In the genomic region with DNA sequence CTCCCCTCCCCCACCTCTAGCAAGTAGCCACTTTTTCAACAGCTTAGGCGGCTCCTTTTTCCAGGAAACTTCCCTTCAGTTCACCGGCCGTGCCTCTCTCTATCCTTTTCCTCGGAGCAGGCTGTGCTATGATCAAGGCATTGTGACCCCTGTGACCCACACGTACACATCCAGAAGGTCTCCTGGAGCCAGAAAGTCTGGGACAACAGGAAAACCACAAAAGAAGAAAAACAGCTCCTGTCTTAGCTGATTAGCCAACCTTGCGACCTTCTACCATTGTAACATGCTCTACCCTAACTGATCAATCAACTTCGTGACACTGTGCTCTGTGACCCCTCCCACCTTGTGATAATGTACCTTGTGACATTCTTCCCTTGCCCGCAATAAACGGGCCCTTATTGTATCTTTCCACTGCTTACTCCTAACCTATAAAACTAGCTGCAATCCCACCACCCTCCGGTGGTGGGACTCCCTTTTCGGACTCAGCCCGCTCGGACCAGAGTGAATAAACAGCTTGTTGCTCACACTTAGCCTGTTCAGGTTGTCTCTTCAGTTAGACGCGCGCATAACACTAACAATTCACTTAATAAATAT, we compare ENCODE assay signal across 8 cellular contexts.
A peak's percentile ranks its signal among the peaks of the same experiment; 100 is the strongest.
DNase-seq lines count a peak whose midpoint lies in the region; ATAC-seq and TF ChIP-seq lines count a peak whose summit lies in the region.

No MANE protein-coding gene starts in this region.

- peak; percentile 24 for TF ChIP-seq CTCF in DOHH2 (IDR thresholded peaks at IDR 0.05; ENCODE audit: low read depth, low read length, poor library complexity, severe bottlenecking)

- peak overlapping the region; percentile 40 for H3K27ac ChIP-seq in DOHH2 (ENCODE audit: low read depth, low read length)

- H3K36me3 ChIP-seq in DOHH2 (ENCODE audit: control insufficient read depth, low read length) = no peaks in the 10 kb centered on the region
- H3K36me3 ChIP-seq in HAP-1 (replicated peaks) = no peaks in the 10 kb centered on the region

- peak; percentile 88 to 92 for DNase-seq in HAP-1 (ENCODE audit: low spot score in 2 of 2)
- DNase-seq in NCI-H2029 (lab: John Stamatoyannopoulos, UW) = peak; percentile 21
- DNase-seq in T-helper 9 cell = peak; percentile 21
- DNase-seq in central memory CD8-positive, alpha-beta T cell (ENCODE audit: low spot score in 2 of 2) = no peak
- peak; percentile 95 for DNase-seq in islet precursor cell
- DNase-seq in smooth muscle cell of the brain vasculature (ENCODE audit: low read depth, low spot score) = peak; percentile 79
- DNase-seq in NCI-H128 (lab: John Stamatoyannopoulos, UW; ENCODE audit: unreplicated experiment) = no peak

- ATAC-seq in central memory CD8-positive, alpha-beta T cell (replicated peaks; ENCODE audit: extremely low read depth, poor library complexity, severe bottlenecking) = peak; percentile 25

- peaks cover 5% of the 10 kb centered on the region; the same call in 1 of the 2 replicates for H3F3A ChIP-seq in DOHH2 (ENCODE audit: control insufficient read depth, insufficient read depth)

- peak overlapping the region; percentile 75 for H3K4me2 ChIP-seq in DOHH2 (ENCODE audit: low read length)

- H3K27me3 ChIP-seq in DOHH2 (ENCODE audit: control insufficient read depth, low read length) (peaks cover 15% of the 10 kb centered on the region), HAP-1 (ENCODE audit: low read depth) (no peaks in the 10 kb centered on the region)

- H3K9me2 ChIP-seq in DOHH2 (replicated peaks; ENCODE audit: control insufficient read depth, low read length) = no peaks in the 10 kb centered on the region

- H3K4me3 Mint-ChIP-seq in central memory CD8-positive, alpha-beta T cell = peak overlapping the region; percentile 97

- no peaks in the 10 kb centered on the region for H4K20me1 ChIP-seq in DOHH2 (ENCODE audit: control insufficient read depth, insufficient read depth, low read depth, low read length)

- peaks cover 70% of the 10 kb centered on the region for H3K27me3 Mint-ChIP-seq in central memory CD8-positive, alpha-beta T cell

- H3K79me2 ChIP-seq in DOHH2 (ENCODE audit: control insufficient read depth, low read length) = no peaks in the 10 kb centered on the region

- peaks cover 28% of the 10 kb centered on the region for H3K36me3 Mint-ChIP-seq in central memory CD8-positive, alpha-beta T cell (ENCODE audit: insufficient read depth)

- peak overlapping the region; percentile 100 for H3K27ac Mint-ChIP-seq in central memory CD8-positive, alpha-beta T cell (ENCODE audit: low read depth)

- peak overlapping the region; percentile 93 for H3K4me3 ChIP-seq in DOHH2 (ENCODE audit: low read length)
- peak overlapping the region; percentile 45 for H3K4me3 ChIP-seq in HAP-1

- no peaks in the 10 kb centered on the region for H3K9me3 ChIP-seq in DOHH2 (ENCODE audit: control insufficient read depth, insufficient read depth, low read length)
- H3K9me3 ChIP-seq in HAP-1 = no peaks in the 10 kb centered on the region

- in situ Hi-C loops in HAP-1 (cut with MboI; ENCODE audit: low sequenced_read_pairs) = loop anchor here (5.0 kb wide), 1 partner anchor 34 kb away; no protein-coding TSS in a partner anchor

- H3K4me1 Mint-ChIP-seq in central memory CD8-positive, alpha-beta T cell = peaks cover 54% of the 10 kb centered on the region

- H3K9me3 Mint-ChIP-seq in central memory CD8-positive, alpha-beta T cell = no peaks in the 10 kb centered on the region

- H3K4me1 ChIP-seq in DOHH2 (ENCODE audit: control insufficient read depth, low read length) = peaks cover 22% of the 10 kb centered on the region
- peaks cover 26% of the 10 kb centered on the region for H3K4me1 ChIP-seq in HAP-1

Comparison
In these comparisons a context has a peak if more than half of its experiments do, and no peak if none do; other contexts are left out.
1. DNase-seq: peak in HAP-1 (2 of 2), NCI-H2029 (single experiment), T-helper 9 cell (single experiment), islet precursor cell (single experiment) and smooth muscle cell of the brain vasculature (single experiment); none in central memory CD8-positive, alpha-beta T cell (0 of 2) and NCI-H128 (single experiment).